7 cellular contexts compared by ENCODE assay signal in genomic region chr19:17841371-17841809, GRCh38. TPM values are rescaled to one million over a fixed set of nuclear protein-coding genes. Genes with fewer than 3 reads are reported as not detected.
DNase-seq lines count a peak whose midpoint lies in the region; ATAC-seq and TF ChIP-seq lines count a peak whose summit lies in the region.
"Had no signal": no experiment of that assay in that cellular context is flagged by ENCODE, and none has a peak within 500 bp of the region (broad histone marks: within the 10 kb centered on the region; RNA-seq: fewer than 3 reads in every experiment).

No MANE protein-coding gene starts in this region.

- TF ChIP-seq EP300 in Ishikawa (IDR thresholded peaks at IDR 0.05; ENCODE audit: borderline replicate concordance): no peak

- H3K27me3 ChIP-seq in esophagus squamous epithelium (peaks cover 0 to 56% (median 0%) of the 10 kb centered on the region in 4 donors), osteoblast (ENCODE audit: insufficient read depth, low read length) (no peaks in the 10 kb centered on the region)

- H3K4me2 ChIP-seq in osteoblast (ENCODE audit: insufficient read depth, low read length): no peak overlapping the region

- no peak overlapping the region for H2AFZ ChIP-seq in osteoblast (ENCODE audit: low read length)

- TF ChIP-seq CTCF in esophagus squamous epithelium (IDR thresholded peaks at IDR 0.05) (no peak), osteoblast (IDR thresholded peaks at IDR 0.05; ENCODE audit: extremely low read depth, low read depth, low read length) (no peak)

- H3K9me3 ChIP-seq in esophagus squamous epithelium: no peaks in the 10 kb centered on the region
- no peaks in the 10 kb centered on the region for H3K9me3 ChIP-seq in osteoblast (ENCODE audit: low read depth, low read length)

- TF ChIP-seq RAD21 in Ishikawa (IDR thresholded peaks at IDR 0.05; ENCODE audit: low read depth): no peak

- DNase-seq in esophagus squamous epithelium (lab: John Stamatoyannopoulos, UW) (no peak), osteoblast (ENCODE audit: insufficient read length, low spot score, missing footprints) (peak; percentile 76), HuH-7 (ENCODE audit: low spot score) (no peak), NCI-H2107 treated with DMSO at 0.1 percent for 48 hours (lab: John Stamatoyannopoulos, UW; ENCODE audit: unreplicated experiment) (no peak)

- no peak for ATAC-seq in GM21447 (IDR thresholded peaks at IDR 0.05; ENCODE audit: unreplicated experiment)

- H4K20me1 ChIP-seq in osteoblast (ENCODE audit: insufficient read depth, low read length): no peaks in the 10 kb centered on the region

- H3K36me3 ChIP-seq in esophagus squamous epithelium (peaks cover 0 to 23% (median 0%) of the 10 kb centered on the region in 3 donors), osteoblast (ENCODE audit: insufficient read depth, low read length) (no peaks in the 10 kb centered on the region)

- intact Hi-C loops in esophagus squamous epithelium (cut with DNase I): no loop called here

- H3K4me1 ChIP-seq in esophagus squamous epithelium: peaks cover 10 to 41% (median 10%) of the 10 kb centered on the region in 3 donors
- H3K4me1 ChIP-seq in osteoblast (ENCODE audit: insufficient read depth, low read length): no peaks in the 10 kb centered on the region

- H3K27ac ChIP-seq in esophagus squamous epithelium (peak overlapping the region in 1 of 4 donors; percentile 39), osteoblast (ENCODE audit: low read depth, low read length) (no peak overlapping the region)

- no peak for TF ChIP-seq POLR2A in esophagus squamous epithelium (IDR thresholded peaks at IDR 0.05)

- no peaks in the 10 kb centered on the region for H3K79me2 ChIP-seq in osteoblast (ENCODE audit: insufficient read depth, low read length)

- H3K4me3 ChIP-seq in esophagus squamous epithelium (peak overlapping the region in 3 of 4 donors; percentile 25 to 63 (median 42)), osteoblast (ENCODE audit: insufficient read depth, low read length) (no peak overlapping the region)

- WGBS in esophagus squamous epithelium, 2 donors: 17 to 38% methylated on average over 4 to 10 of the region's 30 CpGs

TF ChIP-seq in Ishikawa, 13 proteins besides CTCF, POLR2A, EP300 and RAD21:
- TF ChIP-seq MAX (IDR thresholded peaks at IDR 0.05) (peak; percentile 63; the same call in 1 of the 2 replicates), EGR1 (IDR thresholded peaks at IDR 0.05) (no peak), ZBTB7A (IDR thresholded peaks at IDR 0.05; ENCODE audit: low read depth) (peak; percentile 70), TAF1 (IDR thresholded peaks at IDR 0.05; ENCODE audit: low read depth) (peak; percentile 15; the same call in 1 of the 2 replicates), TCF12 (IDR thresholded peaks at IDR 0.05; ENCODE audit: low read depth) (peak; percentile 42; the same call in 1 of the 2 replicates), TEAD4 (IDR thresholded peaks at IDR 0.05) (no peak), FOXM1 (IDR thresholded peaks at IDR 0.05; ENCODE audit: borderline replicate concordance, low read depth) (no peak), NFIC (IDR thresholded peaks at IDR 0.05) (no peak), YY1 (IDR thresholded peaks at IDR 0.05; ENCODE audit: low read depth) (no peak), CREB1 (IDR thresholded peaks at IDR 0.05; ENCODE audit: low read depth) (0 out of 2 replicates have a peak, but pooled peaks have one; percentile 28), USF1 (IDR thresholded peaks at IDR 0.05) (no peak)
TF ChIP-seq in Ishikawa: peak in this region for 5.

RNA-seq across cellular contexts. Expression of gene JAK3, which starts 6.4 kb away (rescaled TPM):
- 1 to 10 TPM in 3 of 4 donors, under 1 TPM in 1; 0.87 to 6.5 (median 4.6) TPM for total RNA-seq in esophagus squamous epithelium
- total RNA-seq in osteoblast: 1.8 and 2.4 TPM in 2 replicates

RNA-seq across cellular contexts. Expression of gene RPL18A, which starts 18.3 kb away (rescaled TPM):
- total RNA-seq in esophagus squamous epithelium (1,000 to 10,000 TPM; 1,080 to 2,192 (median 1,622) TPM), osteoblast (786 and 869 TPM in 2 replicates)

RNA-seq across cellular contexts. Expression of gene INSL3, which starts 20.1 kb away (rescaled TPM):
- total RNA-seq in esophagus squamous epithelium (not detected), osteoblast (not detected in 2 replicates)
- total RNA-seq: ureter had no signal

RNA-seq across cellular contexts. Expression of gene SLC5A5, which starts 30.4 kb away (rescaled TPM):
- total RNA-seq in esophagus squamous epithelium (under 1 TPM in 2 of 4 donors, not detected in 2; 0.18 to 0.19 TPM), osteoblast (under 0.01 TPM in 2 replicates)

RNA-seq across cellular contexts. Expression of gene B3GNT3, which starts 46.5 kb away (rescaled TPM):
- total RNA-seq in esophagus squamous epithelium: 10 to 100 TPM; 11.6 to 23.5 (median 21.2) TPM
- total RNA-seq in osteoblast: not detected in 2 replicates
